15 cellular contexts compared by ENCODE assay signal in the genomic region with DNA sequence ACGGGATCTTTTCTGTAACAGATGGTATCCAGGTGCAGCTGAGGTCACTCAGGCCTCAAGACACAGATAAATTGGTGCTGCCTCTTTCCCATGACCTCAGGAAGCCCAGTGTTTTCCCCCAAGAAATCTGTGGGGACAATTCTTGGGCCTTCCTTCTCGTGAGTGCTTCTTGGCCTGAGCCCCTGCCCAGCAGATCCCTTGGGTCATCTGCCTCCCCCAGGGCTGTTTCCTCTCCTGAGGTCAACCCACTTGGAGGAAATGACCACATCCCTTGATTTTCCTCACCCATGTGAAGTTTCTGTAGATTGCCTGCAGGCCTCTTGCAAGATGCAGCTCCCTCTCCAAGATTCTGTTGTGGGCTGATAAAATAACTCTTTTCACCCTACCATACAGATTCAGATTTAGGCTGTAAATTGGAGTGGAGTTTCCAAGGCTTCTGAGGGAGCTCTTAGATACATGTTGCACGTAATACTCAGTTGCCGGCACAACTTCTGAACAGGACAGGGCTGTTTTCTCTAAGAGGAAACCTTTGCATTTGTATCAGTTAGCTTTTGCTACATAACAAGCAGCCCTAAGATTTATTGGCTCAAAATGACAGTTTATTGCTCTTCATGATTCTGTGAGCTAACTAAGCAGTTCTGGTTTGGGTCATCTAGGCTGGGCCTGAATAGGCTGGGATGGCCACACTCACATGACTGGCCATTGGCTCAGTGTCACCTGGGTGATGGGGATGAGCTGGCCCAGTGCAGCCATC.
A peak's percentile ranks its signal among the peaks of the same experiment; 100 is the strongest.
DNase-seq lines count a peak whose midpoint lies in the region; ATAC-seq and TF ChIP-seq lines count a peak whose summit lies in the region.
"Had no signal": no experiment of that assay in that cellular context is flagged by ENCODE, and none has a peak within 500 bp of the region (broad histone marks: within the 10 kb centered on the region; RNA-seq: fewer than 3 reads in every experiment).

No MANE protein-coding gene starts in this region.

- H3K4me3 ChIP-seq in AG10803 (ENCODE audit: low read length) = no peak overlapping the region
- no peak overlapping the region for H3K4me3 ChIP-seq in cardiac fibroblast (replicated peaks in 1 of 2; ENCODE audit: low read depth in 2 of 2, low read length in 2 of 2)
- H3K4me3 ChIP-seq: esophagus squamous epithelium had no signal

- TF ChIP-seq CTCF in AG10803 (conservative IDR thresholded peaks at IDR 0.05; ENCODE audit: low read length) (no peak), cardiac fibroblast (IDR thresholded peaks at IDR 0.05; ENCODE audit: low read depth, low read length) (no peak)

- ATAC-seq in GM19351 (IDR thresholded peaks at IDR 0.05; ENCODE audit: unreplicated experiment) (no peak), GM21360 (IDR thresholded peaks at IDR 0.05; ENCODE audit: unreplicated experiment) (no peak), HG02938 (IDR thresholded peaks at IDR 0.05; ENCODE audit: unreplicated experiment) (no peak)
- ATAC-seq: PC-3 had no signal

- DNase-seq in AG10803 (ENCODE audit: low read depth) (peak; percentile 59), GM04503 (ENCODE audit: low read depth) (peak; percentile 17), cardiac fibroblast (ENCODE audit: low read depth in 2 of 2) (peak; percentile 23 to 38), left kidney (ENCODE audit: low read depth, low spot score) (peak; percentile 28), NCI-H1417 (lab: John Stamatoyannopoulos, UW) (no peak)
- DNase-seq: activated CD4-positive, alpha-beta T cell treated with anti-CD3 and anti-CD28 coated beads, Interleukin-2, amount 10 ng/mL, durations not matched to agents 24 days and 14 days; activated naive CD4-positive, alpha-beta T cell treated with anti-CD3 and anti-CD28 coated beads, Interleukin-2, amount 50 U/mL, for 16 hours; DMS79 treated with DMSO at 0.1 percent for 48 hours; esophagus squamous epithelium; NCI-H446; PC-3; retina had no signal

Comparison
In these comparisons a context has a peak if more than half of its experiments do, and no peak if none do; other contexts are left out.
1. DNase-seq: peak in AG10803 (single experiment), GM04503 (single experiment), cardiac fibroblast (2 of 2) and left kidney (single experiment); none in NCI-H1417 (0 of 3).